ENCODE assay signal across 16 cellular contexts in genomic region chr11:45879803-45880685, GRCh38. TPM values are rescaled to one million over a fixed set of nuclear protein-coding genes. Genes with fewer than 3 reads are reported as not detected.
DNase-seq lines count a peak whose midpoint lies in the region; ATAC-seq, FAIRE-seq and TF ChIP-seq lines count a peak whose summit lies in the region.
"Had no signal": no experiment of that assay in that cellular context is flagged by ENCODE, and none has a peak within 500 bp of the region (broad histone marks: within the 10 kb centered on the region; RNA-seq: fewer than 3 reads in every experiment).

No MANE protein-coding gene starts in this region.

- H3K36me3 ChIP-seq in sigmoid colon: peaks cover 0 to 54% (median 33%) of the 10 kb centered on the region in 4 donors

- TF ChIP-seq POLR2A in H54 (IDR thresholded peaks at IDR 0.05; ENCODE audit: low read depth, low read length) (no peak), sigmoid colon (IDR thresholded peaks at IDR 0.05) (no peak)

- H3K4me1 ChIP-seq in sigmoid colon: peaks cover 0 to 29% (median 27%) of the 10 kb centered on the region in 4 donors

- H3K27ac Mint-ChIP-seq in brain: peak overlapping the region in 4 of 5 experiments; percentile 24 to 87 (median 70)
- H3K27ac Mint-ChIP-seq in stimulated activated naive B cell treated with anti-CD40 and anti-IgM and Interleukin-4, amounts not matched to agents 10 μg/mL and 1 μg/mL and 100 μg/mL, for 72 hours: no peak overlapping the region
- H3K27ac Mint-ChIP-seq in nephron progenitor cell: no peak overlapping the region
- H3K27ac Mint-ChIP-seq: activated CD4-positive, alpha-beta T cell treated with anti-CD3 and anti-CD28 coated beads, Interleukin-2, amount 10 ng/mL, durations not matched to agents 24 days and 14 days; activated naive CD4-positive, alpha-beta T cell treated with anti-CD3 and anti-CD28 coated beads, Interleukin-2, amount 50 U/mL, for 24 hours; mesothelial cell of epicardium had no signal

- TF ChIP-seq CTCF in brain (conservative IDR thresholded peaks at IDR 0.05) (no peak), sigmoid colon (IDR thresholded peaks at IDR 0.05) (no peak), nephron progenitor cell (IDR thresholded peaks at IDR 0.05) (no peak)

- peak in 1 of 4 donors; percentile 39 for TF ChIP-seq EP300 in sigmoid colon (IDR thresholded peaks at IDR 0.05)

- no peaks in the 10 kb centered on the region for H3K27me3 ChIP-seq in sigmoid colon
- H3K27me3 ChIP-seq: upper lobe of left lung had no signal

- H3K4me3 ChIP-seq in sigmoid colon: no peak overlapping the region
- H3K4me3 ChIP-seq: upper lobe of left lung had no signal

- H3K27ac ChIP-seq in sigmoid colon: peak overlapping the region; percentile 5 to 74 (median 48)
- H3K27ac ChIP-seq: upper lobe of left lung had no signal

- H3K36me3 Mint-ChIP-seq in brain (peaks cover 50% of the 10 kb centered on the region), nephron progenitor cell (ENCODE audit: low read depth) (peaks cover 33% of the 10 kb centered on the region)
- H3K36me3 Mint-ChIP-seq in stimulated activated naive B cell treated with anti-CD40 and anti-IgM and Interleukin-4, amounts not matched to agents 10 μg/mL and 1 μg/mL and 100 μg/mL, for 72 hours: peaks cover 57 to 62% of the 10 kb centered on the region in 2 donors

- DNase-seq in H54 (ENCODE audit: insufficient read length, low spot score) (peak; percentile 84), NOMO-1 (lab: John Stamatoyannopoulos, UW; ENCODE audit: unreplicated experiment in 2 of 2) (peak; percentile 61 to 73), sigmoid colon (no peak), NCI-H1436 treated with DMSO at 0.1 percent for 48 hours (lab: John Stamatoyannopoulos, UW) (no peak), nephron progenitor cell (no peak), 8988T (no peak)
- DNase-seq in stimulated activated naive B cell treated with anti-CD40 and anti-IgM and Interleukin-4, amounts not matched to agents 10 μg/mL and 1 μg/mL and 100 μg/mL, for 72 hours: no peak
- DNase-seq: activated CD4-positive, alpha-beta T cell treated with anti-CD3 and anti-CD28 coated beads, Interleukin-2, amount 10 ng/mL, durations not matched to agents 24 days and 14 days; Calu3; NCI-H1092; upper lobe of left lung had no signal

- intact Hi-C loops in sigmoid colon (cut with DNase I): loop anchor here (2.0 kb wide), 1 partner anchor 19 kb away; no protein-coding TSS in a partner anchor

- H3K9me3 Mint-ChIP-seq in brain (no peaks in the 10 kb centered on the region), nephron progenitor cell (no peaks in the 10 kb centered on the region)
- H3K9me3 Mint-ChIP-seq in stimulated activated naive B cell treated with anti-CD40 and anti-IgM and Interleukin-4, amounts not matched to agents 10 μg/mL and 1 μg/mL and 100 μg/mL, for 72 hours: no peaks in the 10 kb centered on the region
- H3K9me3 Mint-ChIP-seq: activated CD4-positive, alpha-beta T cell treated with anti-CD3 and anti-CD28 coated beads, Interleukin-2, amount 10 ng/mL, durations not matched to agents 24 days and 14 days; activated naive CD4-positive, alpha-beta T cell treated with anti-CD3 and anti-CD28 coated beads, Interleukin-2, amount 50 U/mL, for 24 hours; mesothelial cell of epicardium had no signal

- 84 to 88% methylated on average over 7 of the region's 7 CpGs for WGBS in sigmoid colon, 2 donors

- no peak for FAIRE-seq in H54 (lab: Jason Lieb, UNC)

- H3K4me1 Mint-ChIP-seq in brain: peaks cover 34% of the 10 kb centered on the region
- H3K4me1 Mint-ChIP-seq in stimulated activated naive B cell treated with anti-CD40 and anti-IgM and Interleukin-4, amounts not matched to agents 10 μg/mL and 1 μg/mL and 100 μg/mL, for 72 hours: peaks cover 10 to 14% of the 10 kb centered on the region in 2 donors
- H3K4me1 Mint-ChIP-seq in nephron progenitor cell: peaks cover 8% of the 10 kb centered on the region

- peak overlapping the region in 1 of 5 experiments; percentile 15 for H3K4me3 Mint-ChIP-seq in brain
- H3K4me3 Mint-ChIP-seq in stimulated activated naive B cell treated with anti-CD40 and anti-IgM and Interleukin-4, amounts not matched to agents 10 μg/mL and 1 μg/mL and 100 μg/mL, for 72 hours: no peak overlapping the region
- H3K4me3 Mint-ChIP-seq in nephron progenitor cell: no peak overlapping the region
- H3K4me3 Mint-ChIP-seq: activated CD4-positive, alpha-beta T cell treated with anti-CD3 and anti-CD28 coated beads, Interleukin-2, amount 10 ng/mL, durations not matched to agents 24 days and 14 days; activated naive CD4-positive, alpha-beta T cell treated with anti-CD3 and anti-CD28 coated beads, Interleukin-2, amount 50 U/mL, for 24 hours; mesothelial cell of epicardium had no signal

- no peak for ATAC-seq in stimulated activated naive B cell treated with anti-CD40 and anti-IgM and Interleukin-4, amounts not matched to agents 10 μg/mL and 1 μg/mL and 100 μg/mL, for 72 hours (replicated peaks)

- no peaks in the 10 kb centered on the region for H3K9me3 ChIP-seq in sigmoid colon
- H3K9me3 ChIP-seq: upper lobe of left lung had no signal

- H3K27me3 Mint-ChIP-seq in brain: no peaks in the 10 kb centered on the region
- no peaks in the 10 kb centered on the region for H3K27me3 Mint-ChIP-seq in stimulated activated naive B cell treated with anti-CD40 and anti-IgM and Interleukin-4, amounts not matched to agents 10 μg/mL and 1 μg/mL and 100 μg/mL, for 72 hours
- H3K27me3 Mint-ChIP-seq in nephron progenitor cell (ENCODE audit: low read depth, poor library complexity): peaks cover 11% of the 10 kb centered on the region

RNA-seq across cellular contexts. Expression of gene MAPK8IP1, which starts 5.4 kb away (rescaled TPM):
- polyA plus RNA-seq in brain (ENCODE audit: insufficient read depth, low read depth, low replicate concordance) (180 TPM), sigmoid colon (1 to 10 TPM; 1.2 to 4.2 (median 1.8) TPM)
- total RNA-seq in sigmoid colon: 10 to 100 TPM in 2 of 4 donors, 1 to 10 TPM in 2; 4.9 to 15.5 (median 8.8) TPM

RNA-seq across cellular contexts. Expression of gene FREY1, which starts 27.0 kb away (rescaled TPM):
- 0.49 TPM for polyA plus RNA-seq in brain (ENCODE audit: insufficient read depth, low read depth, low replicate concordance)
- 1 to 10 TPM in 2 of 4 donors, not detected in 2; 2.2 to 3.5 TPM for total RNA-seq in sigmoid colon
- polyA plus RNA-seq in sigmoid colon: under 1 TPM in 1 of 3 donors, not detected in 2; 0.64 TPM
- total RNA-seq: Right ventricle myocardium superior had no signal

RNA-seq across cellular contexts. Expression of gene CRY2, which starts 32.8 kb away (rescaled TPM):
- 18.2 TPM for polyA plus RNA-seq in brain (ENCODE audit: insufficient read depth, low read depth, low replicate concordance)
- 10 to 100 TPM; 27.5 to 49.3 (median 38.9) TPM for total RNA-seq in sigmoid colon
- 10 to 100 TPM in 2 of 3 donors, 1 to 10 TPM in 1; 5.3 to 14.9 (median 13.2) TPM for polyA plus RNA-seq in sigmoid colon

RNA-seq across cellular contexts. Expression of gene PEX16, which starts 37.6 kb away (rescaled TPM):
- 37.4 TPM for polyA plus RNA-seq in brain (ENCODE audit: insufficient read depth, low read depth, low replicate concordance)
- total RNA-seq in sigmoid colon: 10 to 100 TPM; 13.8 to 28.2 (median 21.6) TPM
- 10 to 100 TPM; 30.3 to 46.3 (median 37.8) TPM for polyA plus RNA-seq in sigmoid colon

RNA-seq across cellular contexts. Expression of gene LARGE2, which starts 42.4 kb away (rescaled TPM):
- 1.2 TPM for polyA plus RNA-seq in brain (ENCODE audit: insufficient read depth, low read depth, low replicate concordance)
- total RNA-seq in sigmoid colon: not detected
- 10 to 100 TPM in 1 of 3 donors, under 1 TPM in 1, not detected in 1; 0.46 to 13.6 TPM for polyA plus RNA-seq in sigmoid colon
- total RNA-seq: activated CD4-positive, alpha-beta T cell treated with anti-CD3 and anti-CD28 coated beads, Interleukin-2, amount 10 ng/mL, durations not matched to agents 24 days and 14 days; glomerular endothelial cell; Right ventricle myocardium superior had no signal

Comparison
In these comparisons a context has a peak if more than half of its experiments do, and no peak if none do; other contexts are left out.
1. DNase-seq: peak in H54 (single experiment) and NOMO-1 (2 of 2); none in sigmoid colon (single experiment), NCI-H1436 treated with DMSO at 0.1 percent for 48 hours (single experiment), stimulated activated naive B cell treated with anti-CD40 and anti-IgM and Interleukin-4, amounts not matched to agents 10 μg/mL and 1 μg/mL and 100 μg/mL, for 72 hours (single experiment), nephron progenitor cell (single experiment) and 8988T (single experiment).
2. H3K27ac Mint-ChIP-seq: peak in brain (4 of 5); none in stimulated activated naive B cell treated with anti-CD40 and anti-IgM and Interleukin-4, amounts not matched to agents 10 μg/mL and 1 μg/mL and 100 μg/mL, for 72 hours (single experiment) and nephron progenitor cell (single experiment).
3. RNA of gene MAPK8IP1, which starts 5.4 kb away (polyA plus RNA-seq): 180 TPM in brain (single experiment); 1.2 to 4.2 TPM in sigmoid colon; every median in the first group is over 10 times any median in the second.